In the genomic region with DNA sequence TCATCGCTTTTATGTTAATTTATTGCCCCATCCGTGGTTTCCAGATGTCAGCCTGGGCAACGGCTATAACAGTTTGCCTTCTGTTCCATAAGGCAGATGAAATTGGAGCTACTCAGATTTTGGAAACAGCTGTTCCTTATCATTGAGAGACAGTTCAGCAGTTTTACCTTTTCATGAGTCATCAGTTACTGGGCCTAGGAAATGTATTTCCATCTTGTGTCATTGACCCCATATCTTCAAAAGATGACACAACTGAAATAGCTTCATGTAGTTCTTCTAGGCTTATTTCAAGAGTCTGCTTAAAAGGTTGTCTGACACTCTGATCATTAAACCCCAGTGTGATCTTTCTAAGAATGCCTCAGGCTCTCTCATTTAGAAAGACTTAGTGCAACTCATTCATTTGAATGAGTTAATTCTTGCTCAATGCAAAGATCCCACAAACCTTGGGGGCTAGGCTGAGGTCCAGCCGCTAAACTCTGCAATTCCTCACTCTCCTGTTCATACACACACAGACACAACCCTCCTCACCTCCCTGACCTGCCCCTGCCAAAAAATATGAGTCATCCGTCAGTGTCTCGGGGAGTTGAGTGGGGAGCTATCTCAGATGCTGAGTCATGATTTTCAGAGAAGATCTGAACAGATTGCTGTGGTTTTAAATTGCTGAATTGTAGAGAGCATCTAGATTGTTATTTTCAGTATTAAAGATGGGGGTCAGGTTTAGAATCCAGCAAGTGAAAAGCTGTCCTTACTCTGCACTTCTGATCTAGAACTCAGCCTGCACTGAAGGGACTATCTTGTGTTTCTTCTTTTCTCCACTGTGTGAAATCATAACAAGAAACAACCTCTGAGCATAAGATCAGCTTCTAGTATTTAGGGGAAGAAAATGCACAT, we compare ENCODE assay signal across 8 cellular contexts.
A peak's percentile ranks its signal among the peaks of the same experiment; 100 is the strongest.
DNase-seq lines count a peak whose midpoint lies in the region; ATAC-seq and TF ChIP-seq lines count a peak whose summit lies in the region.

No MANE protein-coding gene starts in this region.

- DNase-seq in AG08396 (ENCODE audit: low spot score): peak; percentile 84
- peak; percentile 67 for DNase-seq in HK-2 (ENCODE audit: unreplicated experiment)
- DNase-seq in T-cell: no peak
- DNase-seq in central memory CD8-positive, alpha-beta T cell (ENCODE audit: low spot score in 2 of 2): no peak
- peak; percentile 89 for DNase-seq in myocyte (ENCODE audit: low read depth)
- DNase-seq in ascending aorta (ENCODE audit: low spot score in 2 of 2): no peak

- peak overlapping the region; percentile 20 to 40 for H3K27ac Mint-ChIP-seq in T-cell
- H3K27ac Mint-ChIP-seq in central memory CD8-positive, alpha-beta T cell (ENCODE audit: low read depth): peak overlapping the region; percentile 67

- H3K4me3 ChIP-seq in ascending aorta: no peak overlapping the region

- intact Hi-C loops in ascending aorta (cut with DNase I): no loop called here

- H3K27me3 Mint-ChIP-seq in T-cell: no peaks in the 10 kb centered on the region
- H3K27me3 Mint-ChIP-seq in central memory CD8-positive, alpha-beta T cell: no peaks in the 10 kb centered on the region

- peaks cover 9 to 30% of the 10 kb centered on the region in 2 donors for H3K36me3 ChIP-seq in ascending aorta

- peak; percentile 74 for ATAC-seq in GM18867 (IDR thresholded peaks at IDR 0.05; ENCODE audit: unreplicated experiment)
- peak; percentile 29 to 89 (median 76) for ATAC-seq in T-cell (replicated peaks in 1 of 4)
- peak; percentile 80 for ATAC-seq in central memory CD8-positive, alpha-beta T cell (replicated peaks; ENCODE audit: extremely low read depth, poor library complexity, severe bottlenecking)
- no peak for ATAC-seq in GM19467 (IDR thresholded peaks at IDR 0.05; ENCODE audit: unreplicated experiment)

- H3K36me3 Mint-ChIP-seq in T-cell: peaks cover 36% of the 10 kb centered on the region
- peaks cover 20% of the 10 kb centered on the region for H3K36me3 Mint-ChIP-seq in central memory CD8-positive, alpha-beta T cell (ENCODE audit: insufficient read depth)

- no peak overlapping the region for H3K27ac ChIP-seq in ascending aorta

- no peaks in the 10 kb centered on the region for H3K9me3 ChIP-seq in ascending aorta

- H3K9me3 Mint-ChIP-seq in T-cell: no peaks in the 10 kb centered on the region
- no peaks in the 10 kb centered on the region for H3K9me3 Mint-ChIP-seq in central memory CD8-positive, alpha-beta T cell

- peaks cover 0 to 4% of the 10 kb centered on the region in 2 donors for H3K4me1 ChIP-seq in ascending aorta

- no peak overlapping the region for H3K4me3 Mint-ChIP-seq in T-cell
- H3K4me3 Mint-ChIP-seq in central memory CD8-positive, alpha-beta T cell: no peak overlapping the region

- H3K4me1 Mint-ChIP-seq in T-cell: peaks cover 15 to 41% (median 33%) of the 10 kb centered on the region in 3 donors
- H3K4me1 Mint-ChIP-seq in central memory CD8-positive, alpha-beta T cell: peaks cover 14% of the 10 kb centered on the region

- CTCF ChIA-PET in T-cell (lab: Charles Lee): interaction anchor here in 1 of 2 donors (0.7 kb wide), 1 partner anchor 61 kb away, joined by 5 read pairs; no protein-coding TSS in a partner anchor

- POLR2A ChIA-PET in T-cell (lab: Charles Lee): no interaction called here

- H3K27me3 ChIP-seq in ascending aorta: no peaks in the 10 kb centered on the region

- TF ChIP-seq CTCF in ascending aorta (IDR thresholded peaks at IDR 0.05): no peak

Comparison
In these comparisons a context has a peak if more than half of its experiments do, and no peak if none do; other contexts are left out.
1. DNase-seq: peak in AG08396 (single experiment), HK-2 (single experiment) and myocyte (single experiment); none in T-cell (0 of 34), central memory CD8-positive, alpha-beta T cell (0 of 2) and ascending aorta (0 of 2).